1 cellular context compared by ENCODE assay signal in the genomic region with DNA sequence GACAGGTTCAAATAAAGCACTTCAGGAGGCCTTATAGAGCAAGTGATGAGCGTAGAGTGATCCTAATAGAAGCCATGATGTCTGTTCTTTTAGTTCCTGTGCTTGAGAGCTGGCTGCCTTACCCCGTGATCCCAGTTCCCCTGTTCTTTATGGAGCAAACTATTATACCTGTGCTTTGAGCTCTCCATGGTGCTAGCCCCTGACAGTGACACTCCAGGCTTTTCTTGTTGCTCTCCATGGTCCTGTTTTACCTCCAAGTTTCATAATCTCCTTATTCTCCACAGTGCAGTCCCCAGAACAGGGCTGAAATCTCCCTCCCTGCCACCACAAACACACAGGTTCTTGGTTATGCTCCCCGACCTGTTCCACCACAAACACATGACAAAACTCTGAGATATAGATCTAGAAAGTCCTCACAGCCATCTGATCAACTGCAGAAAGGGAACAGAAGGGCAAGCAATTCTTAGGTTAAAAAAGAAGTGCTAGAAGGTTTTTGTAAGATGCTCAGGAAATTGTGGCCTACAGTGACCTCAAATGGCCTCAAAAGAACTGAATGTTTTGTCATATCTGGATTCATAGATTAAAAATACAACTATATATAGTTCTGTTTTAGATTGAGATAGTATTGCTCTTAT.
A peak's percentile ranks its signal among the peaks of the same experiment; 100 is the strongest.
TF ChIP-seq lines count a peak whose summit lies in the region.

No MANE protein-coding gene starts in this region.

TF ChIP-seq in HepG2, 621 proteins besides CTCF, POLR2A, EP300 and RAD21 (continued from another document):
- TF ChIP-seq, protein P1, sequence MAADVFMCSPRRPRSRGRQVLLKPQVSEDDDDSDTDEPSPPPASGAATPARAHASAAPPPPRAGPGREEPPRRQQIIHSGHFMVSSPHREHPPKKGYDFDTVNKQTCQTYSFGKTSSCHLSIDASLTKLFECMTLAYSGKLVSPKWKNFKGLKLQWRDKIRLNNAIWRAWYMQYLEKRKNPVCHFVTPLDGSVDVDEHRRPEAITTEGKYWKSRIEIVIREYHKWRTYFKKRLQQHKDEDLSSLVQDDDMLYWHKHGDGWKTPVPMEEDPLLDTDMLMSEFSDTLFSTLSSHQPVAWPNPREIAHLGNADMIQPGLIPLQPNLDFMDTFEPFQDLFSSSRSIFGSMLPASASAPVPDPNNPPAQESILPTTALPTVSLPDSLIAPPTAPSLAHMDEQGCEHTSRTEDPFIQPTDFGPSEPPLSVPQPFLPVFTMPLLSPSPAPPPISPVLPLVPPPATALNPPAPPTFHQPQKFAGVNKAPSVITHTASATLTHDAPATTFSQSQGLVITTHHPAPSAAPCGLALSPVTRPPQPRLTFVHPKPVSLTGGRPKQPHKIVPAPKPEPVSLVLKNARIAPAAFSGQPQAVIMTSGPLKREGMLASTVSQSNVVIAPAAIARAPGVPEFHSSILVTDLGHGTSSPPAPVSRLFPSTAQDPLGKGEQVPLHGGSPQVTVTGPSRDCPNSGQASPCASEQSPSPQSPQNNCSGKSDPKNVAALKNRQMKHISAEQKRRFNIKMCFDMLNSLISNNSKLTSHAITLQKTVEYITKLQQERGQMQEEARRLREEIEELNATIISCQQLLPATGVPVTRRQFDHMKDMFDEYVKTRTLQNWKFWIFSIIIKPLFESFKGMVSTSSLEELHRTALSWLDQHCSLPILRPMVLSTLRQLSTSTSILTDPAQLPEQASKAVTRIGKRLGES (CRISPR knock-in tag; IDR thresholded peaks at IDR 0.05; ENCODE audit: borderline replicate concordance), result peak; percentile 96
- TF ChIP-seq ZMAT3 (CRISPR knock-in tag; conservative IDR thresholded peaks at IDR 0.05), result peak; percentile 98
- peak; percentile 89 for TF ChIP-seq RXRB (CRISPR knock-in tag; IDR thresholded peaks at IDR 0.05; ENCODE audit: borderline replicate concordance)
- no peak for TF ChIP-seq LCORL (IDR thresholded peaks at IDR 0.05)
- TF ChIP-seq LCORL (CRISPR knock-in tag; IDR thresholded peaks at IDR 0.05), result no peak; the same call in 1 of the 2 replicates
- TF ChIP-seq, protein P2, sequence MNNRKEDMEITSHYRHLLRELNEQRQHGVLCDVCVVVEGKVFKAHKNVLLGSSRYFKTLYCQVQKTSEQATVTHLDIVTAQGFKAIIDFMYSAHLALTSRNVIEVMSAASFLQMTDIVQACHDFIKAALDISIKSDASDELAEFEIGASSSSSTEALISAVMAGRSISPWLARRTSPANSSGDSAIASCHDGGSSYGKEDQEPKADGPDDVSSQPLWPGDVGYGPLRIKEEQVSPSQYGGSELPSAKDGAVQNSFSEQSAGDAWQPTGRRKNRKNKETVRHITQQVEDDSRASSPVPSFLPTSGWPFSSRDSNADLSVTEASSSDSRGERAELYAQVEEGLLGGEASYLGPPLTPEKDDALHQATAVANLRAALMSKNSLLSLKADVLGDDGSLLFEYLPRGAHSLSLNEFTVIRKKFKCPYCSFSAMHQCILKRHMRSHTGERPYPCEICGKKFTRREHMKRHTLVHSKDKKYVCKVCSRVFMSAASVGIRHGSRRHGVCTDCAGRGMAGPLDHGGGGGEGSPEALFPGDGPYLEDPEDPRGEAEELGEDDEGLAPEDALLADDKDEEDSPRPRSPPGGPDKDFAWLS (CRISPR knock-in tag; IDR thresholded peaks at IDR 0.05; ENCODE audit: borderline replicate concordance), result no peak
- peak; percentile 83 for TF ChIP-seq KAT8 (CRISPR knock-in tag; IDR thresholded peaks at IDR 0.05)
- TF ChIP-seq NKX3-1 (CRISPR knock-in tag; IDR thresholded peaks at IDR 0.05), result peak; percentile 99
- peak in 1 of 2 experiments; percentile 33; a peak in 1 of 4 replicates for TF ChIP-seq NR2F1 (CRISPR knock-in tag; IDR thresholded peaks at IDR 0.05)
- TF ChIP-seq, protein P3, sequence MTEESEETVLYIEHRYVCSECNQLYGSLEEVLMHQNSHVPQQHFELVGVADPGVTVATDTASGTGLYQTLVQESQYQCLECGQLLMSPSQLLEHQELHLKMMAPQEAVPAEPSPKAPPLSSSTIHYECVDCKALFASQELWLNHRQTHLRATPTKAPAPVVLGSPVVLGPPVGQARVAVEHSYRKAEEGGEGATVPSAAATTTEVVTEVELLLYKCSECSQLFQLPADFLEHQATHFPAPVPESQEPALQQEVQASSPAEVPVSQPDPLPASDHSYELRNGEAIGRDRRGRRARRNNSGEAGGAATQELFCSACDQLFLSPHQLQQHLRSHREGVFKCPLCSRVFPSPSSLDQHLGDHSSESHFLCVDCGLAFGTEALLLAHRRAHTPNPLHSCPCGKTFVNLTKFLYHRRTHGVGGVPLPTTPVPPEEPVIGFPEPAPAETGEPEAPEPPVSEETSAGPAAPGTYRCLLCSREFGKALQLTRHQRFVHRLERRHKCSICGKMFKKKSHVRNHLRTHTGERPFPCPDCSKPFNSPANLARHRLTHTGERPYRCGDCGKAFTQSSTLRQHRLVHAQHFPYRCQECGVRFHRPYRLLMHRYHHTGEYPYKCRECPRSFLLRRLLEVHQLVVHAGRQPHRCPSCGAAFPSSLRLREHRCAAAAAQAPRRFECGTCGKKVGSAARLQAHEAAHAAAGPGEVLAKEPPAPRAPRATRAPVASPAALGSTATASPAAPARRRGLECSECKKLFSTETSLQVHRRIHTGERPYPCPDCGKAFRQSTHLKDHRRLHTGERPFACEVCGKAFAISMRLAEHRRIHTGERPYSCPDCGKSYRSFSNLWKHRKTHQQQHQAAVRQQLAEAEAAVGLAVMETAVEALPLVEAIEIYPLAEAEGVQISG (CRISPR knock-in tag; IDR thresholded peaks at IDR 0.05), result peak; percentile 76
- TF ChIP-seq PPARG (CRISPR knock-in tag; conservative IDR thresholded peaks at IDR 0.05), result peak; percentile 81
- TF ChIP-seq ZNF589 (CRISPR knock-in tag; conservative IDR thresholded peaks at IDR 0.05), result peak; percentile 94
- TF ChIP-seq, protein P4, sequence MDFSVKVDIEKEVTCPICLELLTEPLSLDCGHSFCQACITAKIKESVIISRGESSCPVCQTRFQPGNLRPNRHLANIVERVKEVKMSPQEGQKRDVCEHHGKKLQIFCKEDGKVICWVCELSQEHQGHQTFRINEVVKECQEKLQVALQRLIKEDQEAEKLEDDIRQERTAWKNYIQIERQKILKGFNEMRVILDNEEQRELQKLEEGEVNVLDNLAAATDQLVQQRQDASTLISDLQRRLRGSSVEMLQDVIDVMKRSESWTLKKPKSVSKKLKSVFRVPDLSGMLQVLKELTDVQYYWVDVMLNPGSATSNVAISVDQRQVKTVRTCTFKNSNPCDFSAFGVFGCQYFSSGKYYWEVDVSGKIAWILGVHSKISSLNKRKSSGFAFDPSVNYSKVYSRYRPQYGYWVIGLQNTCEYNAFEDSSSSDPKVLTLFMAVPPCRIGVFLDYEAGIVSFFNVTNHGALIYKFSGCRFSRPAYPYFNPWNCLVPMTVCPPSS (IDR thresholded peaks at IDR 0.05), result no peak
- peak; percentile 42 for TF ChIP-seq PHF5A (CRISPR knock-in tag; IDR thresholded peaks at IDR 0.05; ENCODE audit: low read depth, unreplicated experiment)
- peak; percentile 35; the same call in 1 of the 2 replicates for TF ChIP-seq ZNF501 (CRISPR knock-in tag; IDR thresholded peaks at IDR 0.05)
- peak; percentile 92; the same call in 1 of the 2 replicates for TF ChIP-seq FOXM1 (CRISPR knock-in tag; IDR thresholded peaks at IDR 0.05)
- TF ChIP-seq RARA (CRISPR knock-in tag; IDR thresholded peaks at IDR 0.05), result peak; percentile 87
- peak; percentile 92 for TF ChIP-seq ZNF878 (CRISPR knock-in tag; IDR thresholded peaks at IDR 0.05)
- no peak for TF ChIP-seq RBM22 (optimal IDR thresholded peaks at IDR 0.05; ENCODE audit: low read length)
- no peak for TF ChIP-seq ZNF567 (CRISPR knock-in tag; IDR thresholded peaks at IDR 0.05; ENCODE audit: borderline replicate concordance)
- TF ChIP-seq, protein P5, sequence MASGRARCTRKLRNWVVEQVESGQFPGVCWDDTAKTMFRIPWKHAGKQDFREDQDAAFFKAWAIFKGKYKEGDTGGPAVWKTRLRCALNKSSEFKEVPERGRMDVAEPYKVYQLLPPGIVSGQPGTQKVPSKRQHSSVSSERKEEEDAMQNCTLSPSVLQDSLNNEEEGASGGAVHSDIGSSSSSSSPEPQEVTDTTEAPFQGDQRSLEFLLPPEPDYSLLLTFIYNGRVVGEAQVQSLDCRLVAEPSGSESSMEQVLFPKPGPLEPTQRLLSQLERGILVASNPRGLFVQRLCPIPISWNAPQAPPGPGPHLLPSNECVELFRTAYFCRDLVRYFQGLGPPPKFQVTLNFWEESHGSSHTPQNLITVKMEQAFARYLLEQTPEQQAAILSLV (CRISPR knock-in tag; IDR thresholded peaks at IDR 0.05; ENCODE audit: borderline replicate concordance), result peak; percentile 40; the same call in 1 of the 2 replicates
- peak; percentile 37; the same call in 1 of the 2 replicates for TF ChIP-seq NFYC (CRISPR knock-in tag; IDR thresholded peaks at IDR 0.05)
- no peak for TF ChIP-seq SYNCRIP (IDR thresholded peaks at IDR 0.05; ENCODE audit: insufficient read depth, low read depth, low read length)
- TF ChIP-seq, protein P6, sequence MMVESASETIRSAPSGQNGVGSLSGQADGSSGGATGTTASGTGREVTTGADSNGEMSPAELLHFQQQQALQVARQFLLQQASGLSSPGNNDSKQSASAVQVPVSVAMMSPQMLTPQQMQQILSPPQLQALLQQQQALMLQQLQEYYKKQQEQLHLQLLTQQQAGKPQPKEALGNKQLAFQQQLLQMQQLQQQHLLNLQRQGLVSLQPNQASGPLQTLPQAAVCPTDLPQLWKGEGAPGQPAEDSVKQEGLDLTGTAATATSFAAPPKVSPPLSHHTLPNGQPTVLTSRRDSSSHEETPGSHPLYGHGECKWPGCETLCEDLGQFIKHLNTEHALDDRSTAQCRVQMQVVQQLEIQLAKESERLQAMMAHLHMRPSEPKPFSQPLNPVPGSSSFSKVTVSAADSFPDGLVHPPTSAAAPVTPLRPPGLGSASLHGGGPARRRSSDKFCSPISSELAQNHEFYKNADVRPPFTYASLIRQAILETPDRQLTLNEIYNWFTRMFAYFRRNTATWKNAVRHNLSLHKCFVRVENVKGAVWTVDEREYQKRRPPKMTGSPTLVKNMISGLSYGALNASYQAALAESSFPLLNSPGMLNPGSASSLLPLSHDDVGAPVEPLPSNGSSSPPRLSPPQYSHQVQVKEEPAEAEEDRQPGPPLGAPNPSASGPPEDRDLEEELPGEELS (CRISPR knock-in tag; IDR thresholded peaks at IDR 0.05), result 0 out of 2 replicates have a peak, but pooled peaks have one; percentile 24
- TF ChIP-seq KDM2A (CRISPR knock-in tag; IDR thresholded peaks at IDR 0.05; ENCODE audit: borderline replicate concordance, low read depth), result peak; percentile 48; the same call in 1 of the 2 replicates
- TF ChIP-seq SRSF9 (IDR thresholded peaks at IDR 0.05; ENCODE audit: borderline replicate concordance, insufficient read depth, low read depth, low read length, poor library complexity, severe bottlenecking), result no peak
- TF ChIP-seq PITX1 (CRISPR knock-in tag; IDR thresholded peaks at IDR 0.05), result peak; percentile 70
- peak; percentile 94 for TF ChIP-seq ZSCAN21 (CRISPR knock-in tag; IDR thresholded peaks at IDR 0.05; ENCODE audit: borderline replicate concordance)
- TF ChIP-seq SIN3B (IDR thresholded peaks at IDR 0.05; ENCODE audit: low read length), result no peak
- TF ChIP-seq ZBTB1 (CRISPR knock-in tag; IDR thresholded peaks at IDR 0.05; ENCODE audit: borderline replicate concordance), result peak; percentile 97; the same call in 1 of the 2 replicates
- TF ChIP-seq ZNF354B (CRISPR knock-in tag; IDR thresholded peaks at IDR 0.05), result 0 out of 2 replicates have a peak, but pooled peaks have one; percentile 49
- no peak for TF ChIP-seq ZSCAN22 (CRISPR knock-in tag; IDR thresholded peaks at IDR 0.05)
- peak; percentile 94 for TF ChIP-seq ZNF781 (CRISPR knock-in tag; IDR thresholded peaks at IDR 0.05; ENCODE audit: borderline replicate concordance, not compliant biosample characterization)
